In the genomic region with DNA sequence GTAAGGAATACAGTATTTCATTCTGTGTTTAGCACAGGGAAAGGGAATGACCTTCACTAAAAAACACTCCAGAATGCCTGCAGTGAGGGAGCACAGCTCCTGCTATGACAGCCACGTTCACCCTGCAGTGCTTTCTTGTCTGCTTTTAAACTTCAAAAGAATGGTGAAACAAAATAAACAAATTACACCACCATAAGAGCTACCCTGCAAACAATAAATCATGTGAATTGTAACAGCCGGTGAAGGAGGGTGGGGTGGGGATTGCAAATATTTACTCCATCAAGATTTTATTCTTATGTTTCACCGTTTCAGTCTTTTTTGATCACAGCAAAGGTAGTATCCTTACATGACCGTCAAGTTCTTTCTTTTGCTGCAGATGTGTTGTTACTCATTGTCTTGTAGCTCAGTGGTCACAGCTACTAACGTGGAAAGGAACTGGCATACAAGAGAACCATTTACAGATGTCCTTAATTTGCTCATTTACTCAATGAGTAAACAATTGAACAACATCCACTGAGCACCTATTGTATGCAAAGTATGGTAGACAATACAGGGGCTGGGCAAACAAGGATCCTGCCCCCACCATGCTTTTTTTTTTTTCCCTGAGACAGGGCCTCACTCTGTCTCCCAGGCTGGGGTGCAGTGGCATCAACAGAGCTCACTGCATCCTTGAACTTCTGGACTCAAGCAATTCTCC, we compare ENCODE assay signal across 12 cellular contexts. TPM values are rescaled to one million over a fixed set of nuclear protein-coding genes. Genes with fewer than 3 reads are reported as not detected.
DNase-seq lines count a peak whose midpoint lies in the region; ATAC-seq and TF ChIP-seq lines count a peak whose summit lies in the region.
"Had no signal": no experiment of that assay in that cellular context is flagged by ENCODE, and none has a peak within 500 bp of the region (broad histone marks: within the 10 kb centered on the region; RNA-seq: fewer than 3 reads in every experiment).

No MANE protein-coding gene starts in this region.

- TF ChIP-seq CTCF in tibial nerve (IDR thresholded peaks at IDR 0.05): no peak

- TF ChIP-seq POLR2A in tibial nerve (IDR thresholded peaks at IDR 0.05): no peak

- H2BK120ac ChIP-seq in mesenchymal stem cell (ENCODE audit: low read depth, low read length): no peak overlapping the region

- no peak overlapping the region for H3K4me2 ChIP-seq in mesenchymal stem cell (ENCODE audit: low read length, poor library complexity, severe bottlenecking)

- H2BK12ac ChIP-seq in mesenchymal stem cell (ENCODE audit: low read length in 2 of 2): no peak overlapping the region

- DNase-seq in NCI-H2029 treated with DMSO at 0.1 percent for 48 hours (lab: John Stamatoyannopoulos, UW) (peak; percentile 52), NCI-H2029 (lab: John Stamatoyannopoulos, UW) (no peak), NCI-H510A treated with DMSO at 0.1 percent for 48 hours (lab: John Stamatoyannopoulos, UW) (peak; percentile 66), mesenchymal stem cell (no peak), tibial nerve (ENCODE audit: low spot score in 2 of 2) (no peak), H7 (no peak)

- no peak overlapping the region for H2AFZ ChIP-seq in mesenchymal stem cell (ENCODE audit: low read depth, low read length)

- peaks cover 55% of the 10 kb centered on the region for H3K27me3 ChIP-seq in iPS-18a (ENCODE audit: control insufficient read depth, insufficient read depth, low read length)
- H3K27me3 ChIP-seq in mesenchymal stem cell (ENCODE audit: control insufficient read depth in 1 of 2, insufficient read depth in 1 of 2, low read length in 2 of 2): peaks cover 51 to 59% of the 10 kb centered on the region in 2 experiments
- H3K27me3 ChIP-seq in tibial nerve: peaks cover 0 to 12% of the 10 kb centered on the region in 2 donors
- peaks cover 43% of the 10 kb centered on the region for H3K27me3 ChIP-seq in H7 (ENCODE audit: control insufficient read depth, insufficient read depth, low read length)
- H3K27me3 ChIP-seq: testis had no signal

- no peak overlapping the region for H4K91ac ChIP-seq in mesenchymal stem cell (ENCODE audit: low read length)

- no peak overlapping the region for H3K4ac ChIP-seq in mesenchymal stem cell (ENCODE audit: low read depth in 1 of 2, low read length in 2 of 2)

- H3K14ac ChIP-seq in mesenchymal stem cell (ENCODE audit: low read length in 2 of 2): no peak overlapping the region

- H3K79me1 ChIP-seq in mesenchymal stem cell (replicated peaks; ENCODE audit: low read length, poor library complexity, severe bottlenecking): no peaks in the 10 kb centered on the region

- no peak overlapping the region for H3K18ac ChIP-seq in mesenchymal stem cell (ENCODE audit: low read depth in 1 of 2, low read length in 2 of 2)

- no peak overlapping the region for H4K8ac ChIP-seq in mesenchymal stem cell (ENCODE audit: low read length)

- no peak for TF ChIP-seq EP300 in tibial nerve (IDR thresholded peaks at IDR 0.05)

- H2BK15ac ChIP-seq in mesenchymal stem cell (ENCODE audit: low read depth, poor library complexity, severe bottlenecking): no peak overlapping the region

- H3K36me3 ChIP-seq in iPS-18a (ENCODE audit: control insufficient read depth, low read depth, low read length) (no peaks in the 10 kb centered on the region), mesenchymal stem cell (ENCODE audit: control insufficient read depth in 1 of 2, insufficient read depth in 2 of 2, low read depth in 1 of 2, low read length in 2 of 2) (no peaks in the 10 kb centered on the region), tibial nerve (no peaks in the 10 kb centered on the region), H7 (replicated peaks; ENCODE audit: control insufficient read depth, insufficient read depth, low read length) (no peaks in the 10 kb centered on the region)

- H3K4me3 ChIP-seq in iPS-18a (ENCODE audit: low read length) (peak overlapping the region; percentile 17), mesenchymal stem cell (ENCODE audit: insufficient read depth in 1 of 2, low read depth in 1 of 2, low read length in 2 of 2) (no peak overlapping the region), tibial nerve (no peak overlapping the region), H7 (ENCODE audit: insufficient read depth, low read depth, low read length) (no peak overlapping the region)
- H3K4me3 ChIP-seq: skin epidermis, testis had no signal

- H2BK5ac ChIP-seq in mesenchymal stem cell (ENCODE audit: low read depth, low read length, poor library complexity, severe bottlenecking): no peak overlapping the region

- no peaks in the 10 kb centered on the region for H3K9me3 ChIP-seq in iPS-18a (ENCODE audit: control insufficient read depth, low read depth, low read length)
- H3K9me3 ChIP-seq in mesenchymal stem cell (ENCODE audit: control insufficient read depth, low read length): no peaks in the 10 kb centered on the region
- H3K9me3 ChIP-seq in tibial nerve: no peaks in the 10 kb centered on the region
- H3K9me3 ChIP-seq: testis had no signal

- H3K4me1 ChIP-seq in iPS-18a (ENCODE audit: control insufficient read depth, low read depth, low read length) (peaks cover 23% of the 10 kb centered on the region), mesenchymal stem cell (ENCODE audit: control insufficient read depth, insufficient read depth, low read depth, low read length) (peaks cover 21% of the 10 kb centered on the region), tibial nerve (peaks cover 0 to 28% (median 0%) of the 10 kb centered on the region in 4 donors)

- H2AK5ac ChIP-seq in mesenchymal stem cell (ENCODE audit: low read length, severe bottlenecking): no peak overlapping the region

- H3K23ac ChIP-seq in mesenchymal stem cell (ENCODE audit: low read length in 2 of 2): no peak overlapping the region

- H3K27ac ChIP-seq in iPS-18a (ENCODE audit: low read length): no peak overlapping the region
- no peak overlapping the region for H3K27ac ChIP-seq in mesenchymal stem cell (ENCODE audit: low read length, poor library complexity, severe bottlenecking)
- H3K27ac ChIP-seq in tibial nerve: no peak overlapping the region
- H3K27ac ChIP-seq: 22Rv1, skin epidermis, testis had no signal

- ATAC-seq in HG02884 (IDR thresholded peaks at IDR 0.05; ENCODE audit: unreplicated experiment): no peak

- 44% methylated on average over 4 of the region's 5 CpGs for WGBS in mesenchymal stem cell
- 60 to 66% methylated on average over 5 of the region's 5 CpGs for WGBS in tibial nerve, 2 donors

- H3K9ac ChIP-seq in iPS-18a (ENCODE audit: low read length) (no peak overlapping the region), mesenchymal stem cell (ENCODE audit: low read length) (no peak overlapping the region)

RNA-seq across cellular contexts. Expression of a gene that starts 4.1 kb away (rescaled TPM):
- 0.79 TPM for polyA plus RNA-seq in mesenchymal stem cell (2013, experiment 1 of 2)
- 0.70 TPM for polyA plus RNA-seq in mesenchymal stem cell (2013, experiment 2 of 2)
- 10 to 100 TPM in 1 of 4 donors, 1 to 10 TPM in 3; 3.9 to 12.6 (median 7.0) TPM for total RNA-seq in tibial nerve
- total RNA-seq in H7 (2014; rRNA removed; shearing (Covaris generic)): 3.1 and 4.2 TPM in 2 replicates

RNA-seq across cellular contexts. Expression of a gene that starts 44.2 kb away (rescaled TPM):
- 1.1 TPM for polyA plus RNA-seq in mesenchymal stem cell (2013, experiment 1 of 2)
- 1.2 TPM for polyA plus RNA-seq in mesenchymal stem cell (2013, experiment 2 of 2)
- 10 to 100 TPM in 2 of 4 donors, 1 to 10 TPM in 2; 3.1 to 17.5 (median 11.5) TPM for total RNA-seq in tibial nerve
- total RNA-seq in H7 (2014; rRNA removed; shearing (Covaris generic)): 32.9 and 46.1 TPM in 2 replicates
- total RNA-seq: activated CD4-positive, alpha-beta T cell treated with anti-CD3 and anti-CD28 coated beads for 36 hours had no signal

Comparison
In these comparisons a context has a peak if more than half of its experiments do, and no peak if none do; other contexts are left out.
1. DNase-seq: peak in NCI-H2029 treated with DMSO at 0.1 percent for 48 hours (single experiment) and NCI-H510A treated with DMSO at 0.1 percent for 48 hours (single experiment); none in NCI-H2029 (single experiment), mesenchymal stem cell (single experiment), tibial nerve (0 of 2) and H7 (single experiment).